ENCODE assay signal across 27 cellular contexts in the genomic region with DNA sequence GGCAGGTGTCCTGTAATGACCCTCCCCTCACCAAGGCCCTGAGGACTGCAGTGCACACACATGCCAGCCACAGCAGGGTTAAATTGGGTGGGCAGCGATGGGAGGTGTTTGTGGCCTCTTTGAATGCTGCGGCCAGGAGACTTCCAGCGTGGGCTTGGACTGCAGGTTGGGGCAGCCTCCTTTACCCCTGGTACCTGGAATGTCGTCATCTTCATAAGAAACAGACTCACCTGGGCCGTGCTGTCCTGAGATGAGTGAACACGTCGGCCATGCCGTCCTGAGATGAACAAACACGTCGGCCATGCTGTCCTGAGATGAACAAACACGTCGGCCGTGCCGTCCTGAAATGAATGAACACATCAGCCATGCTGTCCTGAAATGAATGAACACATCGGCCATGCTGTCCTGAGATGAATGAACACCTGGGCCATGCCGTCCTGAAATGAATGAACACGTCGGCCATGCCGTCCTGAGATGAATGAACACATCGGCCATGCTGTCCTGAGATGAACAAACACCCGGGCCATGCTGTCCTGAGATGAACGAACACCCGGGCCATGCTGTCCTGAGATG. TPM values are rescaled to one million over a fixed set of nuclear protein-coding genes. Genes with fewer than 3 reads are reported as not detected.
DNase-seq lines count a peak whose midpoint lies in the region; ATAC-seq, FAIRE-seq and TF ChIP-seq lines count a peak whose summit lies in the region.
"Had no signal": no experiment of that assay in that cellular context is flagged by ENCODE, and none has a peak within 500 bp of the region (broad histone marks: within the 10 kb centered on the region; RNA-seq: fewer than 3 reads in every experiment).

No MANE protein-coding gene starts in this region.

- no peaks in the 10 kb centered on the region for H3K36me3 ChIP-seq in kidney (ENCODE audit: control insufficient read depth in 1 of 2, insufficient read depth in 2 of 2, low read length in 2 of 2)
- H3K36me3 ChIP-seq: SJSA1 had no signal

- H3K4me3 ChIP-seq in kidney (ENCODE audit: low read length in 2 of 2): no peak overlapping the region
- H3K4me3 ChIP-seq: A549, SJSA1 had no signal

- DNase-seq in activated T-cell treated with anti-CD3 and anti-CD28 coated beads for 48 hours (ENCODE audit: low read depth) (peak; percentile 9), kidney (peak; percentile 36), NCI-H2029 treated with DMSO at 0.1 percent for 48 hours (lab: John Stamatoyannopoulos, UW) (no peak)
- no peak for DNase-seq in activated T-cell treated with anti-CD3 and anti-CD28 coated beads, Interleukin-2, amount 50 U/mL, for 1 hour
- peak; percentile 36 for DNase-seq in stimulated activated CD4-positive, alpha-beta T cell treated with anti-CD3 and anti-CD28 coated beads, Interleukin-1b, Interleukin-23, amount 100 ng/mL, for 48 hours
- DNase-seq in stimulated activated CD4-positive, alpha-beta T cell treated with anti-CD3 and anti-CD28 coated beads, Interleukin-15, amount 100 ng/mL, for 24 hours: no peak
- DNase-seq: AML-193; C1 segment of cervical spinal cord; CD4-positive, alpha-beta memory T cell; COR-L47; DMS79; EL; GDM1; MM.1S; NCI-H2029; NCI-H446 treated with DMSO at 0.1 percent for 48 hours; NCI-H526; NCI-H82; NK-92 treated with Interleukin-12 subunit alpha and Interleukin-12 subunit beta, amount 100 ng/mL, for 24 hours; Right ventricle myocardium superior; RPMI8226 had no signal

- FAIRE-seq in kidney (lab: Jason Lieb, UNC): no peak
- FAIRE-seq: A549 had no signal

- intact Hi-C loops in kidney (cut with DNase I): no loop called here

- no peaks in the 10 kb centered on the region for H3K4me1 ChIP-seq in kidney (ENCODE audit: control insufficient read depth in 1 of 2, insufficient read depth in 1 of 2, low read depth in 1 of 2, low read length in 2 of 2)
- H3K4me1 ChIP-seq: A549, SJSA1 had no signal

- no peak overlapping the region for H3K27ac ChIP-seq in kidney (ENCODE audit: low read depth in 2 of 2, low read length in 2 of 2)
- H3K27ac ChIP-seq: A549, KMS-11, SJSA1 had no signal

- H3K9ac ChIP-seq in kidney (ENCODE audit: low read length in 2 of 2): no peak overlapping the region
- H3K9ac ChIP-seq: KMS-11 had no signal

- ATAC-seq in HG03095 (IDR thresholded peaks at IDR 0.05; ENCODE audit: unreplicated experiment): no peak
- ATAC-seq: A549, HCT116 had no signal

- H3K9me3 ChIP-seq in kidney (ENCODE audit: control insufficient read depth in 1 of 2, low read length in 2 of 2): peaks cover 2 to 18% of the 10 kb centered on the region in 2 donors
- H3K9me3 ChIP-seq: A549, SJSA1 had no signal

- no peak for TF ChIP-seq CTCF in kidney (IDR thresholded peaks at IDR 0.05; ENCODE audit: borderline replicate concordance, extremely low read depth, insufficient read depth)

RNA-seq across cellular contexts. Expression of gene COL6A1, which starts 50.1 kb away (rescaled TPM):
- total RNA-seq in kidney: 127 TPM
- polyA plus RNA-seq in kidney (ENCODE audit: insufficient read depth, low read depth, low replicate concordance): 112 TPM
- polyA plus RNA-seq: IgD-negative memory B cell had no signal

Comparison
In these comparisons a context has a peak if more than half of its experiments do, and no peak if none do; other contexts are left out.
1. DNase-seq: peak in activated T-cell treated with anti-CD3 and anti-CD28 coated beads for 48 hours (single experiment), stimulated activated CD4-positive, alpha-beta T cell treated with anti-CD3 and anti-CD28 coated beads, Interleukin-1b, Interleukin-23, amount 100 ng/mL, for 48 hours (single experiment) and kidney (single experiment); none in activated T-cell treated with anti-CD3 and anti-CD28 coated beads, Interleukin-2, amount 50 U/mL, for 1 hour (single experiment), stimulated activated CD4-positive, alpha-beta T cell treated with anti-CD3 and anti-CD28 coated beads, Interleukin-15, amount 100 ng/mL, for 24 hours (single experiment) and NCI-H2029 treated with DMSO at 0.1 percent for 48 hours (single experiment).